ENCODE assay signal across 9 cellular contexts in genomic region chr6:33590531-33591198, GRCh38. TPM values are rescaled to one million over a fixed set of nuclear protein-coding genes. Genes with fewer than 3 reads are reported as not detected.
DNase-seq lines count a peak whose midpoint lies in the region; ATAC-seq and TF ChIP-seq lines count a peak whose summit lies in the region.
"Had no signal": no experiment of that assay in that cellular context is flagged by ENCODE, and none has a peak within 500 bp of the region (broad histone marks: within the 10 kb centered on the region; RNA-seq: fewer than 3 reads in every experiment).

No MANE protein-coding gene starts in this region.

- peaks cover 3% of the 10 kb centered on the region for H3K9me3 Mint-ChIP-seq in glutamatergic neuron (ENCODE audit: unreplicated experiment)

- H3K27me3 ChIP-seq in RWPE2 (ENCODE audit: insufficient read depth, poor library complexity, severe bottlenecking) (no peaks in the 10 kb centered on the region), psoas muscle (ENCODE audit: insufficient read depth in 3 of 3, low read length in 2 of 3) (no peaks in the 10 kb centered on the region)

- peaks cover 9% of the 10 kb centered on the region for H3K4me1 Mint-ChIP-seq in glutamatergic neuron (ENCODE audit: low read depth, unreplicated experiment)

- H3K36me3 ChIP-seq in RWPE2 (ENCODE audit: low read depth): no peaks in the 10 kb centered on the region
- no peaks in the 10 kb centered on the region for H3K36me3 ChIP-seq in psoas muscle (ENCODE audit: insufficient read depth in 1 of 2, low read depth in 1 of 2)
- H3K36me3 ChIP-seq: neutrophil had no signal

- H3K4me3 ChIP-seq in RWPE2 (ENCODE audit: severe bottlenecking) (no peak overlapping the region), psoas muscle (no peak overlapping the region)

- peaks cover 5% of the 10 kb centered on the region for H3K27me3 Mint-ChIP-seq in glutamatergic neuron (ENCODE audit: unreplicated experiment)

- H3K27ac Mint-ChIP-seq in glutamatergic neuron (ENCODE audit: unreplicated experiment): peak overlapping the region; percentile 66

- H3K4me3 Mint-ChIP-seq in glutamatergic neuron (ENCODE audit: unreplicated experiment): no peak overlapping the region

- H3K27ac ChIP-seq in RWPE2 (ENCODE audit: poor library complexity, severe bottlenecking): peak overlapping the region; percentile 95
- H3K27ac ChIP-seq in psoas muscle: peak overlapping the region; percentile 91
- H3K27ac ChIP-seq: neutrophil had no signal

- H3K36me3 Mint-ChIP-seq in glutamatergic neuron (ENCODE audit: unreplicated experiment): no peaks in the 10 kb centered on the region

- peak; percentile 19 for DNase-seq in EL
- no peak for DNase-seq in RWPE2 (ENCODE audit: low spot score)
- DNase-seq in glutamatergic neuron: no peak
- DNase-seq in psoas muscle: no peak
- DNase-seq in central memory CD4-positive, alpha-beta T cell: no peak
- DNase-seq in HuH-7 (ENCODE audit: low spot score): no peak
- no peak for DNase-seq in putamen (ENCODE audit: low spot score)
- no peak for DNase-seq in NCI-H69 (lab: John Stamatoyannopoulos, UW)

- 59 to 70% (median 63%) methylated on average over 15 of the region's 15 CpGs for WGBS in psoas muscle, 3 donors

- ATAC-seq in RWPE2 (ENCODE audit: low read depth) (peak; percentile 70), psoas muscle (peak; percentile 6 to 33 (median 19))

- no peak for TF ChIP-seq CTCF in RWPE2 (IDR thresholded peaks at IDR 0.05; ENCODE audit: poor library complexity, severe bottlenecking)
- peak; percentile 11 for TF ChIP-seq CTCF in glutamatergic neuron (IDR thresholded peaks at IDR 0.05; ENCODE audit: partially characterized antibody, unreplicated experiment)
- no peak for TF ChIP-seq CTCF in psoas muscle (IDR thresholded peaks at IDR 0.05)

- intact Hi-C loops in psoas muscle (cut with DNase I): no loop called here

- H3K4me1 ChIP-seq in RWPE2 (ENCODE audit: insufficient read depth, poor library complexity, severe bottlenecking) (peaks cover 21% of the 10 kb centered on the region), psoas muscle (peaks cover 28% of the 10 kb centered on the region)

- H3K9me3 ChIP-seq in RWPE2 (ENCODE audit: severe bottlenecking): no peaks in the 10 kb centered on the region
- no peaks in the 10 kb centered on the region for H3K9me3 ChIP-seq in psoas muscle
- H3K9me3 ChIP-seq: neutrophil had no signal

RNA-seq across cellular contexts. Expression of gene BAK1, which starts 10.6 kb away (rescaled TPM):
- total RNA-seq in glutamatergic neuron (ENCODE audit: unreplicated experiment) (11.5 TPM), psoas muscle (10 to 100 TPM; 10.3 to 22.1 (median 17.6) TPM)
- 10 to 100 TPM; 19.8 to 55.9 (median 55.0) TPM for polyA plus RNA-seq in psoas muscle

RNA-seq across cellular contexts. Expression of gene ITPR3, which starts 30.5 kb away (rescaled TPM):
- total RNA-seq in glutamatergic neuron (ENCODE audit: unreplicated experiment) (0.34 TPM), psoas muscle (1 to 10 TPM; 3.1 to 7.4 (median 4.1) TPM)
- polyA plus RNA-seq in psoas muscle: 1 to 10 TPM; 1.9 to 5.5 (median 2.2) TPM
